ENCODE assay signal across 17 cellular contexts in the genomic region with DNA sequence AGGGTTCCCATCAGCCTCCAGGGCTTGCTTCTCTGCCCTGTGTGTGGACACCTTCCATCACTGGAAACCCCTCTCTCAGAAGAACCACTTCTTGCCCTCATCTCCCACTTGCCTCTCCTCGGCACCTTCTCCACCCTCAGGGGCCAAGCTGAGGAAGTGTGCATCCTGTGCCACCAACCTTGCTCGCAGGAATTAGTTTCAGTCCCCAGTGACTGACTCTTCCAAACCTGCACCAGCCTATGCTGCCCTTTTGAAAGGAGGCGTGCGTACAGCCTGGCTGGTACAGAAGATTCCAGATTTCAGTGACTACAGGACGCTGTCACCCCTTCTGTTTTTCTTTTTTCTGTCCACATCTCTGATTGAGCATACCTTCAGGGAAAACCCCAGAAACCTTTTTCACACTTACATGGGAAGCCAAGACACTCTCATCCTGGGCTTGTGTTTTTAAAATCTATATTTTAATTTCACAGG.
A peak's percentile ranks its signal among the peaks of the same experiment; 100 is the strongest.
DNase-seq lines count a peak whose midpoint lies in the region; ATAC-seq and TF ChIP-seq lines count a peak whose summit lies in the region.
"Had no signal": no experiment of that assay in that cellular context is flagged by ENCODE, and none has a peak within 500 bp of the region (broad histone marks: within the 10 kb centered on the region; RNA-seq: fewer than 3 reads in every experiment).

No MANE protein-coding gene starts in this region.

- H3K36me3 Mint-ChIP-seq in activated T-helper 2 cell treated with anti-CD3 and anti-CD28 coated beads, Interferon-gamma antibody, Interleukin-2, Interleukin-4, amounts not matched to agents 10 μg/mL and 5 μg/mL and 100 μg/mL, durations not matched to agents 14 hours and 24 hours and 36 hours (ENCODE audit: low read depth) = peaks cover 98% of the 10 kb centered on the region
- H3K36me3 Mint-ChIP-seq in naive thymus-derived CD8-positive, alpha-beta T cell = peaks cover 9 to 90% (median 15%) of the 10 kb centered on the region in 3 donors
- H3K36me3 Mint-ChIP-seq in endodermal cell (ENCODE audit: low read depth) = no peaks in the 10 kb centered on the region

- peak overlapping the region; percentile 89 for H3K27ac Mint-ChIP-seq in activated T-helper 2 cell treated with anti-CD3 and anti-CD28 coated beads, Interferon-gamma antibody, Interleukin-2, Interleukin-4, amounts not matched to agents 10 μg/mL and 5 μg/mL and 100 μg/mL, durations not matched to agents 14 hours and 24 hours and 36 hours
- H3K27ac Mint-ChIP-seq in naive thymus-derived CD8-positive, alpha-beta T cell = peak overlapping the region in 9 of 10 donors; percentile 76 to 95 (median 91)
- H3K27ac Mint-ChIP-seq in endodermal cell = no peak overlapping the region

- 86 to 88% methylated on average over 3 to 5 of the region's 5 CpGs for WGBS in endodermal cell (ENCODE audit: insufficient coverage in 1 of 2, insufficient read length in 1 of 2), 2 experiments
- WGBS in spleen, 5 donors = 71 to 81% (median 72%) methylated on average over 5 of the region's 5 CpGs
- WGBS in upper lobe of left lung, 2 donors = 83 to 91% methylated on average over 5 of the region's 5 CpGs

- peak overlapping the region; percentile 52 for H3K4me3 Mint-ChIP-seq in activated T-helper 2 cell treated with anti-CD3 and anti-CD28 coated beads, Interferon-gamma antibody, Interleukin-2, Interleukin-4, amounts not matched to agents 10 μg/mL and 5 μg/mL and 100 μg/mL, durations not matched to agents 14 hours and 24 hours and 36 hours (ENCODE audit: low read depth)
- H3K4me3 Mint-ChIP-seq in naive thymus-derived CD8-positive, alpha-beta T cell = peak overlapping the region in 7 of 10 donors; percentile 4 to 65 (median 61)
- H3K4me3 Mint-ChIP-seq in endodermal cell = no peak overlapping the region

- H3K36me3 ChIP-seq in KOPT-K1 (ENCODE audit: insufficient read depth, low read length) (peaks cover 97% of the 10 kb centered on the region), endodermal cell (ENCODE audit: control insufficient read depth, insufficient read depth, low read length) (no peaks in the 10 kb centered on the region), spleen (peaks cover 4 to 99% (median 23%) of the 10 kb centered on the region in 6 donors), upper lobe of left lung (peaks cover 0 to 2% (median under 1%) of the 10 kb centered on the region in 4 donors)
- H3K36me3 ChIP-seq: gastrocnemius medialis, SJSA1, tibial artery had no signal

- no peak overlapping the region for H3K9ac ChIP-seq in endodermal cell (ENCODE audit: extremely low read depth, low read length, poor library complexity, severe bottlenecking)

- intact Hi-C loops in activated T-helper 2 cell treated with anti-CD3 and anti-CD28 coated beads, Interferon-gamma antibody, Interleukin-2, Interleukin-4, amounts not matched to agents 10 μg/mL and 5 μg/mL and 100 μg/mL, durations not matched to agents 14 hours and 24 hours and 36 hours (cut with micrococcal nuclease) = loop anchor here (1.0 kb wide), 2 partner anchors 22 to 26 kb away; no protein-coding TSS in a partner anchor
- intact Hi-C loops in spleen (cut with DNase I; ENCODE audit: low total_unique reads) = no loop called here

- H3K27me3 ChIP-seq in endodermal cell (ENCODE audit: control insufficient read depth, insufficient read depth, low read length, poor library complexity, severe bottlenecking) (no peaks in the 10 kb centered on the region), spleen (replicated peaks in 1 of 7) (no peaks in the 10 kb centered on the region), upper lobe of left lung (no peaks in the 10 kb centered on the region)
- H3K27me3 ChIP-seq: gastrocnemius medialis, SJSA1, tibial artery had no signal

- peaks cover 5% of the 10 kb centered on the region for H3K9me3 ChIP-seq in KOPT-K1 (ENCODE audit: insufficient read depth, low read length, poor library complexity, severe bottlenecking)
- no peaks in the 10 kb centered on the region for H3K9me3 ChIP-seq in endodermal cell (ENCODE audit: control insufficient read depth, low read length)
- H3K9me3 ChIP-seq in spleen = peaks cover 0 to 13% (median 9%) of the 10 kb centered on the region in 8 donors
- peaks cover 0 to 4% (median 0%) of the 10 kb centered on the region in 4 donors for H3K9me3 ChIP-seq in upper lobe of left lung
- H3K9me3 ChIP-seq: SJSA1, tibial artery had no signal

- no peak for DNase-seq in activated CD4-positive, CD25-positive, alpha-beta regulatory T cell treated with anti-CD3 and anti-CD28 coated beads, Interleukin-2, amount 50 U/mL, for 72 hours
- no peak for DNase-seq in activated T-helper 2 cell treated with anti-CD3 and anti-CD28 coated beads, Interferon-gamma antibody, Interleukin-2, Interleukin-4, amounts not matched to agents 10 μg/mL and 5 μg/mL and 100 μg/mL, durations not matched to agents 14 hours and 24 hours and 36 hours (ENCODE audit: low spot score)
- no peak for DNase-seq in naive thymus-derived CD8-positive, alpha-beta T cell
- DNase-seq in endodermal cell (no peak), spleen (no peak), upper lobe of left lung (no peak)
- DNase-seq: activated gamma-delta T cell treated with Interleukin-2 at 50 U/mL for 16 hours, cortex of kidney, DMS153, gastrocnemius medialis, KG1, PC-9, tibial artery had no signal

- peaks cover 91% of the 10 kb centered on the region for H3K4me1 Mint-ChIP-seq in activated T-helper 2 cell treated with anti-CD3 and anti-CD28 coated beads, Interferon-gamma antibody, Interleukin-2, Interleukin-4, amounts not matched to agents 10 μg/mL and 5 μg/mL and 100 μg/mL, durations not matched to agents 14 hours and 24 hours and 36 hours (ENCODE audit: low read depth)
- peaks cover 34 to 96% (median 94%) of the 10 kb centered on the region in 4 donors for H3K4me1 Mint-ChIP-seq in naive thymus-derived CD8-positive, alpha-beta T cell
- H3K4me1 Mint-ChIP-seq in endodermal cell = peaks cover 1% of the 10 kb centered on the region

- H3K4me3 ChIP-seq in endodermal cell (ENCODE audit: low read length) = no peak overlapping the region
- H3K4me3 ChIP-seq in spleen = no peak overlapping the region
- no peak overlapping the region for H3K4me3 ChIP-seq in upper lobe of left lung
- H3K4me3 ChIP-seq: gastrocnemius medialis, PC-9, SJSA1, tibial artery had no signal

- POLR2A ChIA-PET in naive thymus-derived CD8-positive, alpha-beta T cell (lab: Charles Lee) = interaction anchor here (1.2 to 44.8 kb wide), 7 partner anchors 16 to 166 kb away, joined by 3 to 1553 read pairs (median 3); a partner anchor contains a TSS

- TF ChIP-seq CTCF in endodermal cell (conservative IDR thresholded peaks at IDR 0.05) (no peak), spleen (IDR thresholded peaks at IDR 0.05 in 8 of 11, conservative IDR thresholded peaks at IDR 0.05 in 3 of 11) (no peak), upper lobe of left lung (IDR thresholded peaks at IDR 0.05) (no peak)

- H3K27me3 Mint-ChIP-seq in activated T-helper 2 cell treated with anti-CD3 and anti-CD28 coated beads, Interferon-gamma antibody, Interleukin-2, Interleukin-4, amounts not matched to agents 10 μg/mL and 5 μg/mL and 100 μg/mL, durations not matched to agents 14 hours and 24 hours and 36 hours (ENCODE audit: low read depth) = no peaks in the 10 kb centered on the region
- no peaks in the 10 kb centered on the region for H3K27me3 Mint-ChIP-seq in naive thymus-derived CD8-positive, alpha-beta T cell
- H3K27me3 Mint-ChIP-seq in endodermal cell (ENCODE audit: insufficient read depth) = no peaks in the 10 kb centered on the region

- no peaks in the 10 kb centered on the region for H3K4me1 ChIP-seq in endodermal cell (ENCODE audit: control insufficient read depth, insufficient read depth, low read length)
- H3K4me1 ChIP-seq in spleen = peaks cover 5 to 96% (median 42%) of the 10 kb centered on the region in 6 donors
- no peaks in the 10 kb centered on the region for H3K4me1 ChIP-seq in upper lobe of left lung
- H3K4me1 ChIP-seq: gastrocnemius medialis, SJSA1, tibial artery had no signal

- no peaks in the 10 kb centered on the region for H3K9me3 Mint-ChIP-seq in activated T-helper 2 cell treated with anti-CD3 and anti-CD28 coated beads, Interferon-gamma antibody, Interleukin-2, Interleukin-4, amounts not matched to agents 10 μg/mL and 5 μg/mL and 100 μg/mL, durations not matched to agents 14 hours and 24 hours and 36 hours
- H3K9me3 Mint-ChIP-seq in naive thymus-derived CD8-positive, alpha-beta T cell = no peaks in the 10 kb centered on the region
- H3K9me3 Mint-ChIP-seq in endodermal cell = no peaks in the 10 kb centered on the region

- TF ChIP-seq POLR2A in spleen (IDR thresholded peaks at IDR 0.05) (no peak), upper lobe of left lung (IDR thresholded peaks at IDR 0.05) (no peak)

- peak; percentile 49 to 58 for ATAC-seq in activated CD4-positive, CD25-positive, alpha-beta regulatory T cell treated with anti-CD3 and anti-CD28 coated beads, Interleukin-2, amount 50 U/mL, for 24 hours
- peak in 1 of 2 donors; percentile 12 for ATAC-seq in naive thymus-derived CD8-positive, alpha-beta T cell
- ATAC-seq in upper lobe of left lung (ENCODE audit: low FRiP score in 2 of 2) = no peak
- ATAC-seq: gastrocnemius medialis had no signal

- H3K27ac ChIP-seq in KOPT-K1 (ENCODE audit: low read depth, low read length, poor library complexity, severe bottlenecking) = peak overlapping the region; percentile 48
- H3K27ac ChIP-seq in endodermal cell (ENCODE audit: low read depth, low read length) = no peak overlapping the region
- H3K27ac ChIP-seq in spleen = peak overlapping the region in 4 of 8 donors; percentile 31 to 92 (median 48)
- no peak overlapping the region for H3K27ac ChIP-seq in upper lobe of left lung
- H3K27ac ChIP-seq: 22Rv1, gastrocnemius medialis, PC-9, SJSA1, tibial artery had no signal

- no peak for TF ChIP-seq EP300 in upper lobe of left lung (IDR thresholded peaks at IDR 0.05)

Comparison
In these comparisons a context has a peak if more than half of its experiments do, and no peak if none do; other contexts are left out.
1. ATAC-seq: peak in activated CD4-positive, CD25-positive, alpha-beta regulatory T cell treated with anti-CD3 and anti-CD28 coated beads, Interleukin-2, amount 50 U/mL, for 24 hours (2 of 2); none in upper lobe of left lung (0 of 2).